ENCODE assay signal across 19 cellular contexts in the genomic region with DNA sequence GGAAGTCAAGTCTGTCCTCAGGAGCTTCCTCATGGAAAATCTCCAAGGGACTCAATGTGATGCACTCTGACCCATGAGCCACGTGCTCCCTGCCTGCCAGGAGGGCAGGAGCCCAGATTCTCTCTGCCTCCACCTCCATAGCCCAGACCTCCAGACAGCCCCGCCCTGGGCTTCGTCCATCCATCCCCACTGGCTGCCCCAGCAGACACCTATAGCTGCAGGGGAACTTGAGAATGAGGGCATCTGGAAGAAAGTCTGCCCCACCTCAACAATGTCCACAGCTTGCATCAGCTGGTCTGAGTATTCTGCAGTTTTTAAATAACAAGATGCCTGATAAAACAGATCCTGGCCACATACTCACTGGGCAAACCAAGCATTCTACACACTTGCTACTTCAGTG.
"Had no signal": no experiment of that assay in that cellular context is flagged by ENCODE, and none has a peak within 500 bp of the region (broad histone marks: within the 10 kb centered on the region; RNA-seq: fewer than 3 reads in every experiment).

No MANE protein-coding gene starts in this region.

- H3K36me3 ChIP-seq: neutrophil, right atrium auricular region, sigmoid colon, uterus had no signal

- H3K27me3 Mint-ChIP-seq: effector memory CD8-positive, alpha-beta T cell; type B pancreatic cell had no signal

- H3K27ac Mint-ChIP-seq: effector memory CD8-positive, alpha-beta T cell; type B pancreatic cell had no signal

- H3K27ac ChIP-seq: foreskin keratinocyte, hepatocyte, neutrophil, right atrium auricular region, sigmoid colon, uterus had no signal

- ATAC-seq: effector memory CD8-positive, alpha-beta T cell; foreskin keratinocyte; left cardiac atrium; left ventricle myocardium superior had no signal

- H3K4me1 ChIP-seq: foreskin keratinocyte, right atrium auricular region, sigmoid colon, uterus had no signal

- H3K9me3 Mint-ChIP-seq: effector memory CD8-positive, alpha-beta T cell; type B pancreatic cell had no signal

- H3K36me3 Mint-ChIP-seq: type B pancreatic cell had no signal

- H3K27me3 ChIP-seq: foreskin keratinocyte, hepatocyte, neutrophil, right atrium auricular region, sigmoid colon, uterus had no signal

- DNase-seq: cortex of kidney; effector memory CD8-positive, alpha-beta T cell; foreskin keratinocyte; kidney; left cardiac atrium; left ventricle myocardium superior; mesenchymal stem cell; midbrain; posterior cingulate gyrus; sigmoid colon; small intestine; stimulated activated CD4-positive, alpha-beta T cell treated with anti-CD3 and anti-CD28 coated beads, Interleukin-12 subunit alpha, Interleukin-12 subunit beta, amount 100 ng/mL, for 4 hours; stimulated activated naive CD4-positive, alpha-beta T cell treated with Interleukin-2 at 50 U/mL for 16 hours; uterus had no signal

- H3K9me3 ChIP-seq: neutrophil, right atrium auricular region, sigmoid colon, uterus had no signal

- H3K4me3 ChIP-seq: hepatocyte, lung, right atrium auricular region, sigmoid colon, uterus had no signal

- H3K4me3 Mint-ChIP-seq: effector memory CD8-positive, alpha-beta T cell; type B pancreatic cell had no signal
